Comparison of ENCODE assay signal across 27 cellular contexts in the genomic region with DNA sequence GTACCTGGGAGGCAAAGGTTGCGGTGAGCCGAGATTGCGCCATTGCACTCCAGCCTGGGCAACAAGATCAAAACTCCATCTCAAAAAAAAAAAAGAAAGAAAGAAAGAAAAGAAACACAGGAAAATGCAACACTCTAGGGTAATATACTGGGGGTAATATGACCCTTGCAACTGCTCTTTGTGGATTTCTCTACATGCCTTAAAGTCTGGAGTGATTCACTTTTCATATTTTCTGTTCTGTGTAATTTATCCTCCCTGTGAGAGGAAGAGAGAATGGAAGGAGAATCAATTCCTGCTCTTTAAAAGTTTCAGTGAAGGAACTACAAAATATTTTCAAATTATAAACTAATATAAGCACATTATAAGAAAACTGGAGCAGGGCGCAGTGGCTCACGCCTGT. TPM values are rescaled to one million over a fixed set of nuclear protein-coding genes. Genes with fewer than 3 reads are reported as not detected.
DNase-seq lines count a peak whose midpoint lies in the region; ATAC-seq, FAIRE-seq and TF ChIP-seq lines count a peak whose summit lies in the region.
"Had no signal": no experiment of that assay in that cellular context is flagged by ENCODE, and none has a peak within 500 bp of the region (broad histone marks: within the 10 kb centered on the region; RNA-seq: fewer than 3 reads in every experiment).

No MANE protein-coding gene starts in this region.

- H3K4me2 ChIP-seq in astrocyte (ENCODE audit: low read length), result no peak overlapping the region

- H3K27ac ChIP-seq in astrocyte (ENCODE audit: low read depth, low read length) (no peak overlapping the region), RWPE1 (no peak overlapping the region)
- H3K27ac ChIP-seq: SJCRH30 had no signal

- H3K27me3 Mint-ChIP-seq in astrocyte (ENCODE audit: low read depth, unreplicated experiment), result no peaks in the 10 kb centered on the region
- H3K27me3 Mint-ChIP-seq in osteocyte (ENCODE audit: unreplicated experiment), result no peaks in the 10 kb centered on the region
- no peaks in the 10 kb centered on the region for H3K27me3 Mint-ChIP-seq in naive thymus-derived CD8-positive, alpha-beta T cell
- H3K27me3 Mint-ChIP-seq: CD4-positive, alpha-beta memory T cell had no signal

- H3K9me3 Mint-ChIP-seq in astrocyte (ENCODE audit: unreplicated experiment), result no peaks in the 10 kb centered on the region
- H3K9me3 Mint-ChIP-seq in osteocyte (ENCODE audit: unreplicated experiment), result no peaks in the 10 kb centered on the region
- no peaks in the 10 kb centered on the region for H3K9me3 Mint-ChIP-seq in naive thymus-derived CD8-positive, alpha-beta T cell
- H3K9me3 Mint-ChIP-seq: CD4-positive, alpha-beta memory T cell had no signal

- POLR2A ChIA-PET in naive thymus-derived CD8-positive, alpha-beta T cell (lab: Charles Lee), result no interaction called here
- POLR2A ChIA-PET in RWPE1 (lab: Yijun Ruan, JAX; ENCODE audit: low non-redundant PET), result interaction anchor here (0.6 kb wide), 1 partner anchor 25 kb away, joined by 3 read pairs; no protein-coding TSS in a partner anchor

- no peaks in the 10 kb centered on the region for H3K36me3 ChIP-seq in astrocyte (ENCODE audit: insufficient read depth, low read length)
- H3K36me3 ChIP-seq: SJCRH30 had no signal

- H3K36me3 Mint-ChIP-seq in astrocyte (ENCODE audit: low read depth, unreplicated experiment), result peaks cover 3% of the 10 kb centered on the region
- H3K36me3 Mint-ChIP-seq in osteocyte (ENCODE audit: unreplicated experiment), result no peaks in the 10 kb centered on the region
- no peaks in the 10 kb centered on the region for H3K36me3 Mint-ChIP-seq in naive thymus-derived CD8-positive, alpha-beta T cell

- no peaks in the 10 kb centered on the region for H3K79me2 ChIP-seq in astrocyte (ENCODE audit: insufficient read depth, low read length)

- DNase-seq in LHCN-M2 (ENCODE audit: low read depth) (peak; percentile 37), astrocyte (ENCODE audit: low read depth) (peak; percentile 46), fibroblast of gingiva (ENCODE audit: low read depth) (peak; percentile 16), osteocyte (ENCODE audit: extremely low spot score, unreplicated experiment) (no peak), RWPE1 (ENCODE audit: low spot score) (no peak)
- no peak for DNase-seq in naive thymus-derived CD8-positive, alpha-beta T cell
- DNase-seq: C1 segment of cervical spinal cord; CD4-positive, alpha-beta memory T cell; COR-L47; DMS53; KBM-7; MG63; NCI-H1105 treated with DMSO at 0.1 percent for 48 hours; NCI-H146; NCI-H1930; NCI-H446; NCI-H524 treated with DMSO at 0.1 percent for 48 hours; NCI-H774; SJCRH30 had no signal

- H2AFZ ChIP-seq in astrocyte (ENCODE audit: low read depth, low read length), result no peak overlapping the region

- TF ChIP-seq CTCF in astrocyte (IDR thresholded peaks at IDR 0.05; ENCODE audit: insufficient read depth, low read depth, low read length), result no peak
- no peak for TF ChIP-seq CTCF in osteocyte (IDR thresholded peaks at IDR 0.05)
- TF ChIP-seq CTCF in RWPE1 (conservative IDR thresholded peaks at IDR 0.05; ENCODE audit: low read depth), result no peak

- no peak overlapping the region for H3K4me3 ChIP-seq in astrocyte (ENCODE audit: insufficient read depth, low read depth, low read length)
- H3K4me3 ChIP-seq: MG63, SJCRH30 had no signal

- H3K27ac Mint-ChIP-seq in astrocyte (ENCODE audit: unreplicated experiment) (no peak overlapping the region), osteocyte (ENCODE audit: unreplicated experiment) (peak overlapping the region; percentile 68)
- H3K27ac Mint-ChIP-seq in naive thymus-derived CD8-positive, alpha-beta T cell, result no peak overlapping the region

- H3K9ac ChIP-seq in astrocyte (ENCODE audit: low read length), result no peak overlapping the region

- no peaks in the 10 kb centered on the region for H4K20me1 ChIP-seq in astrocyte (ENCODE audit: insufficient read depth, low read length)

- FAIRE-seq in astrocyte (lab: Jason Lieb, UNC), result no peak
- FAIRE-seq: G401.6, GM12891 had no signal

- no peaks in the 10 kb centered on the region for H3K27me3 ChIP-seq in astrocyte (ENCODE audit: insufficient read depth, low read length)
- H3K27me3 ChIP-seq: MG63, SJCRH30 had no signal

- no peak for ATAC-seq in naive thymus-derived CD8-positive, alpha-beta T cell
- ATAC-seq in GM21825 (IDR thresholded peaks at IDR 0.05; ENCODE audit: unreplicated experiment), result no peak
- ATAC-seq: HCT116, Right ventricle myocardium inferior had no signal

- CTCF ChIA-PET in RWPE1 (lab: Yijun Ruan, JAX), result no interaction called here

- peaks cover 19% of the 10 kb centered on the region for H3K4me1 ChIP-seq in astrocyte (ENCODE audit: insufficient read depth, low read length)

- H3K9me3 ChIP-seq in astrocyte (ENCODE audit: insufficient read depth, low read depth, low read length), result no peaks in the 10 kb centered on the region
- H3K9me3 ChIP-seq: MG63, SJCRH30 had no signal

- no peak overlapping the region for H3K4me3 Mint-ChIP-seq in astrocyte (ENCODE audit: unreplicated experiment)
- no peak overlapping the region for H3K4me3 Mint-ChIP-seq in osteocyte (ENCODE audit: unreplicated experiment)
- no peak overlapping the region for H3K4me3 Mint-ChIP-seq in naive thymus-derived CD8-positive, alpha-beta T cell
- H3K4me3 Mint-ChIP-seq: CD4-positive, alpha-beta memory T cell had no signal

- peaks cover 19% of the 10 kb centered on the region for H3K4me1 Mint-ChIP-seq in astrocyte (ENCODE audit: low read depth, unreplicated experiment)
- peaks cover 31% of the 10 kb centered on the region for H3K4me1 Mint-ChIP-seq in osteocyte (ENCODE audit: unreplicated experiment)
- H3K4me1 Mint-ChIP-seq in naive thymus-derived CD8-positive, alpha-beta T cell, result peaks cover 6 to 8% (median 8%) of the 10 kb centered on the region in 4 donors

RNA-seq across cellular contexts. Expression of a gene that starts 22.7 kb away (rescaled TPM):
- total RNA-seq in LHCN-M2 (2014; rRNA removed) (23.1 and 32.9 TPM in 2 replicates), astrocyte (59.4 and 63.2 TPM in 2 replicates), osteocyte (43.1 and 45.6 TPM in 2 replicates)
- 30.2 TPM for polyA plus RNA-seq in LHCN-M2 (2012)
- 10 to 100 TPM; 39.2 to 42.5 TPM for total RNA-seq in naive thymus-derived CD8-positive, alpha-beta T cell
- 10 to 100 TPM; 16.4 to 18.0 (median 17.0) TPM for polyA plus RNA-seq in naive thymus-derived CD8-positive, alpha-beta T cell

RNA-seq across cellular contexts. Expression of a gene that starts 29.1 kb away (rescaled TPM):
- total RNA-seq in LHCN-M2 (2014; rRNA removed) (14.5 and 17.4 TPM in 2 replicates), astrocyte (22.1 and 22.3 TPM in 2 replicates), osteocyte (5.3 TPM in 2 replicates)
- polyA plus RNA-seq in LHCN-M2 (2012), result 11.1 TPM
- total RNA-seq in naive thymus-derived CD8-positive, alpha-beta T cell, result 1 to 10 TPM; 4.0 to 4.1 TPM
- 10 to 100 TPM in 1 of 3 donors, 1 to 10 TPM in 2; 3.1 to 10.4 (median 6.9) TPM for polyA plus RNA-seq in naive thymus-derived CD8-positive, alpha-beta T cell

RNA-seq across cellular contexts. Expression of a gene that starts 31.5 kb away (rescaled TPM):
- total RNA-seq in LHCN-M2 (2014; rRNA removed), result 20.5 and 21.1 TPM in 2 replicates
- 9.0 TPM for polyA plus RNA-seq in LHCN-M2 (2012)
- total RNA-seq in astrocyte, result 52.8 and 58.2 TPM in 2 replicates
- total RNA-seq in osteocyte, result 56.3 and 57.0 TPM in 2 replicates
- total RNA-seq in naive thymus-derived CD8-positive, alpha-beta T cell, result 100 to 1,000 TPM; 120 to 131 TPM
- 10 to 100 TPM; 20.1 to 38.9 (median 21.3) TPM for polyA plus RNA-seq in naive thymus-derived CD8-positive, alpha-beta T cell

RNA-seq across cellular contexts. Expression of a gene that starts 45.7 kb away (rescaled TPM):
- total RNA-seq in LHCN-M2 (2014; rRNA removed), result 29.6 and 30.3 TPM in 2 replicates
- 11.4 TPM for polyA plus RNA-seq in LHCN-M2 (2012)
- 44.6 and 48.2 TPM in 2 replicates for total RNA-seq in astrocyte
- total RNA-seq in osteocyte, result 48.8 and 53.7 TPM in 2 replicates
- total RNA-seq in naive thymus-derived CD8-positive, alpha-beta T cell, result 100 to 1,000 TPM; 109 to 110 TPM
- 1 to 10 TPM; 5.0 to 7.2 (median 6.5) TPM for polyA plus RNA-seq in naive thymus-derived CD8-positive, alpha-beta T cell

RNA-seq across cellular contexts. Expression of a gene that starts 53.0 kb away (rescaled TPM):
- not detected in 2 replicates for total RNA-seq in LHCN-M2 (2014; rRNA removed)
- polyA plus RNA-seq in LHCN-M2 (2012), result not detected
- not detected in 2 replicates for total RNA-seq in astrocyte
- total RNA-seq in osteocyte, result not detected in 2 replicates
- total RNA-seq in naive thymus-derived CD8-positive, alpha-beta T cell, result not detected
- under 1 TPM in 1 of 3 donors, not detected in 2; 0.46 TPM for polyA plus RNA-seq in naive thymus-derived CD8-positive, alpha-beta T cell
- total RNA-seq: A673; CD4-positive, alpha-beta memory T cell; Daoy; H4; Right ventricle myocardium inferior had no signal

Comparison
In these comparisons a context has a peak if more than half of its experiments do, and no peak if none do; other contexts are left out.
1. DNase-seq: peak in LHCN-M2 (single experiment), astrocyte (single experiment) and fibroblast of gingiva (single experiment); none in osteocyte (single experiment), naive thymus-derived CD8-positive, alpha-beta T cell (0 of 10) and RWPE1 (single experiment).